In the genomic region with DNA sequence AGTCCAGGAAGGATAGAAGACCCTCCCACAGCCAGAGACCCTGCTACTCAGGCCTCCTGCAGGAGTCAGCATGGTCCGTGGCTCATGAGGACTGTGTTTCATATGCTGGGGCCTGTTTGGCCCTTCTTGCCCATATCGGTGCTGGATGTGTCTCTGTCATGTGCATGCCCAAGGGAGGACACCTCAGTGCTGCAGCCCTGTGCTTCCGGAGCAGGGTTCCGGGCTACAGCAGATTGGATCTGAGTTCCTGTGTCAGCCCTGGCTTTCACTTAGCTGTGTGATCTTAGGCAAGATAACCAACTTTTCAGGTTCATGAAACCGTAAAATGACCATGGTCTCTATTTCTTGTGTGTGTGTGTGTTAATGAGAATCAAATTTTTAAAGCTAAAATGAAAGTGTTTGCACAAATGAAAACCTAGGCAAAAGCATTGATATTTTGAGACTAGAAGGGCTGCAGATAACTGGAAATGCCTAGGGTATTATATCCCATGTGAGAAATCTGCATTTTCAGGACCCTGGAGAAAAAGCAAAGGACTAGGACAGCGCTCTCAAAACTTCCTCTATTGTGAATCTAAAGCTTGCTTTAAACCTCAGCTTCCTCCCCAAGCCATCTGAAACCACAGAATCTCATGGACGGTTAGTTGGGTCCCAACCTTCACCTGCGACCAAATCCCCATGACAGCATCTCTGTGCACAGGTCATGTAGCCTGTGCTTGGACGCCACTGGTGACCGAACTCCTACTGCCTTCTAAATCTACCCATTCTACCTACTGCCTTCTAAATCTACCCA, we compare ENCODE assay signal across 25 cellular contexts. TPM values are rescaled to one million over a fixed set of nuclear protein-coding genes. Genes with fewer than 3 reads are reported as not detected.
DNase-seq lines count a peak whose midpoint lies in the region; ATAC-seq, FAIRE-seq and TF ChIP-seq lines count a peak whose summit lies in the region.
"Had no signal": no experiment of that assay in that cellular context is flagged by ENCODE, and none has a peak within 500 bp of the region (broad histone marks: within the 10 kb centered on the region; RNA-seq: fewer than 3 reads in every experiment).

No MANE protein-coding gene starts in this region.

- H3K4me3 ChIP-seq in BE2C (ENCODE audit: low read depth, low read length) (no peak overlapping the region), HL-60 (replicated peaks; ENCODE audit: insufficient read depth, low read length) (no peak overlapping the region), K562 (no peak overlapping the region), left ventricle myocardium inferior (no peak overlapping the region)
- H3K4me3 ChIP-seq: A549, cardiac muscle cell, smooth muscle cell, thoracic aorta had no signal

- H3K27me3 ChIP-seq in BE2C (no peaks in the 10 kb centered on the region), HL-60 (ENCODE audit: insufficient read depth, poor library complexity, severe bottlenecking) (no peaks in the 10 kb centered on the region), K562 (ENCODE audit: control insufficient read depth in 2 of 2, insufficient read depth in 2 of 2, low read length in 2 of 2) (peaks cover 0 to 5% of the 10 kb centered on the region in 2 experiments; a peak in 3 of 5 replicates), left ventricle myocardium inferior (ENCODE audit: low read depth) (no peaks in the 10 kb centered on the region)
- H3K27me3 ChIP-seq: cardiac muscle cell had no signal

- TF ChIP-seq POLR2A in K562 (conservative IDR thresholded peaks at IDR 0.05), result no peak

- no peak overlapping the region for H3K4me3 Mint-ChIP-seq in activated CD8-positive, alpha-beta T cell treated with anti-CD3 and anti-CD28 coated beads for 36 hours
- H3K4me3 Mint-ChIP-seq: activated CD4-positive, alpha-beta T cell treated with anti-CD3 and anti-CD28 coated beads, Interleukin-2, amount 10 ng/mL, durations not matched to agents 7 days and 5 days; dendritic cell treated with granulocyte-macrophage colony-stimulating factor and Interleukin-4, amounts not matched to agents 40 ng/mL and 50 ng/mL, for 4 days; HFFc6 had no signal

- no peak overlapping the region for H3K4me2 ChIP-seq in K562 (ENCODE audit: insufficient read depth, low read length)
- H3K4me2 ChIP-seq: A549, smooth muscle cell had no signal

- peaks cover 5% of the 10 kb centered on the region for H3K27me3 Mint-ChIP-seq in activated CD8-positive, alpha-beta T cell treated with anti-CD3 and anti-CD28 coated beads for 36 hours

- H3K9me1 ChIP-seq in K562 (ENCODE audit: control insufficient read depth, insufficient read depth, low read length), result no peaks in the 10 kb centered on the region

- POLR2A ChIA-PET in K562 (lab: Yijun Ruan, JAX), result no interaction called here
- POLR2A ChIA-PET in activated CD8-positive, alpha-beta T cell treated with anti-CD3 and anti-CD28 coated beads for 36 hours (lab: Charles Lee), result no interaction called here

- TF ChIP-seq RAD21 in K562 (CRISPR knock-in tag; conservative IDR thresholded peaks at IDR 0.05 in 1 of 2, IDR thresholded peaks at IDR 0.05 in 1 of 2), result no peak

- no peak overlapping the region for H2AFZ ChIP-seq in K562 (ENCODE audit: low read depth, low read length)

- under 1% methylated on average over 10 of the region's 10 CpGs for WGBS in K562 (ENCODE audit: insufficient coverage, low coverage, missing lambda C conversion rate)

- no peak for TF ChIP-seq CTCF in BE2C (IDR thresholded peaks at IDR 0.05; ENCODE audit: low read depth, low read length)
- no peak for TF ChIP-seq CTCF in HL-60 (IDR thresholded peaks at IDR 0.05; ENCODE audit: insufficient read depth, low read length)
- no peak for TF ChIP-seq CTCF in K562 (IDR thresholded peaks at IDR 0.05 in 2 of 3, conservative IDR thresholded peaks at IDR 0.05 in 1 of 3; ENCODE audit: insufficient read depth in 2 of 3, low read depth in 1 of 3, low read length in 3 of 3)
- TF ChIP-seq CTCF in activated CD8-positive, alpha-beta T cell treated with anti-CD3 and anti-CD28 coated beads for 36 hours (IDR thresholded peaks at IDR 0.05), result no peak
- no peak for TF ChIP-seq CTCF in left ventricle myocardium inferior (IDR thresholded peaks at IDR 0.05; ENCODE audit: borderline replicate concordance)

- H3K9me3 ChIP-seq in BE2C, result no peaks in the 10 kb centered on the region
- H3K9me3 ChIP-seq in K562 (replicated peaks; ENCODE audit: control insufficient read depth, insufficient read depth, low read depth, low read length), result no peaks in the 10 kb centered on the region
- H3K9me3 ChIP-seq in left ventricle myocardium inferior (replicated peaks), result no peaks in the 10 kb centered on the region
- H3K9me3 ChIP-seq: A549, thoracic aorta had no signal

- no peaks in the 10 kb centered on the region for H3K36me3 Mint-ChIP-seq in activated CD8-positive, alpha-beta T cell treated with anti-CD3 and anti-CD28 coated beads for 36 hours (ENCODE audit: low read depth)
- H3K36me3 Mint-ChIP-seq: CD14-positive monocyte had no signal

- peak; percentile 34 for DNase-seq in BE2C
- DNase-seq in HL-60 (ENCODE audit: low read depth in 1 of 2, low spot score in 1 of 2), result peak; percentile 29 to 79
- DNase-seq in NOMO-1 treated with DMSO at 0.1 percent for 48 hours (lab: John Stamatoyannopoulos, UW; ENCODE audit: unreplicated experiment), result peak; percentile 72
- DNase-seq in K562 (ENCODE audit: extremely low read depth in 1 of 4, low spot score in 3 of 4), result no peak
- no peak for DNase-seq in activated CD8-positive, alpha-beta T cell treated with anti-CD3 and anti-CD28 coated beads for 36 hours
- DNase-seq in left ventricle myocardium inferior, result no peak
- DNase-seq: activated CD4-positive, alpha-beta T cell treated with anti-CD3 and anti-CD28 coated beads, Interleukin-2, amount 10 ng/mL, durations not matched to agents 7 days and 5 days; activated CD8-positive, alpha-beta memory T cell treated with anti-CD3 and anti-CD28 coated beads, Interleukin-2, amount 50 U/mL, for 4 hours; activated effector memory CD4-positive, alpha-beta T cell treated with Interleukin-2 at 50 U/mL for 16 hours; foreskin fibroblast; HFFc6; NCI-H146; NCI-H748 treated with DMSO at 0.1 percent for 48 hours; stimulated activated CD8-positive, alpha-beta memory T cell treated with anti-CD3 and anti-CD28 coated beads, Interleukin-4, amount 100 ng/mL, for 48 hours had no signal

- H3K27ac Mint-ChIP-seq in activated CD8-positive, alpha-beta T cell treated with anti-CD3 and anti-CD28 coated beads for 36 hours, result no peak overlapping the region
- H3K27ac Mint-ChIP-seq: activated CD4-positive, alpha-beta T cell treated with anti-CD3 and anti-CD28 coated beads, Interleukin-2, amount 10 ng/mL, durations not matched to agents 7 days and 5 days; dendritic cell treated with granulocyte-macrophage colony-stimulating factor and Interleukin-4, amounts not matched to agents 40 ng/mL and 50 ng/mL, for 4 days; HFFc6 had no signal

- intact Hi-C loops in K562 (cut with micrococcal nuclease) (loop anchor here (10.0 kb wide), 1 partner anchor 469 kb away; no protein-coding TSS in a partner anchor), left ventricle myocardium inferior (cut with micrococcal nuclease) (no loop called here)
- intact Hi-C loops in activated CD8-positive, alpha-beta T cell treated with anti-CD3 and anti-CD28 coated beads for 36 hours (cut with micrococcal nuclease), result loop anchor here (10.0 kb wide), 1 partner anchor 469 kb away; no protein-coding TSS in a partner anchor

- no peak for TF ChIP-seq EP300 in K562 (IDR thresholded peaks at IDR 0.05; ENCODE audit: low read length)

- no peaks in the 10 kb centered on the region for H3K79me2 ChIP-seq in K562 (ENCODE audit: control insufficient read depth, insufficient read depth, low read length)

- FAIRE-seq in K562 (lab: Jason Lieb, UNC), result no peak
- FAIRE-seq: A549, RCC 7860 had no signal

- ATAC-seq in K562 (no peak), HG03460 (IDR thresholded peaks at IDR 0.05; ENCODE audit: unreplicated experiment) (no peak), GM18520 (IDR thresholded peaks at IDR 0.05; ENCODE audit: unreplicated experiment) (no peak)
- no peak for ATAC-seq in activated CD8-positive, alpha-beta T cell treated with anti-CD3 and anti-CD28 coated beads for 36 hours
- ATAC-seq: A549 had no signal

- no peak overlapping the region for H3K9ac ChIP-seq in K562 (ENCODE audit: insufficient read depth in 1 of 2, low read depth in 2 of 2, low read length in 2 of 2)

- H4K20me1 ChIP-seq in K562 (replicated peaks; ENCODE audit: control insufficient read depth, insufficient read depth, low read length), result no peaks in the 10 kb centered on the region

- no peaks in the 10 kb centered on the region for H3K36me3 ChIP-seq in BE2C
- no peaks in the 10 kb centered on the region for H3K36me3 ChIP-seq in K562 (ENCODE audit: control insufficient read depth, insufficient read depth, low read length)
- H3K36me3 ChIP-seq in left ventricle myocardium inferior, result no peaks in the 10 kb centered on the region
- H3K36me3 ChIP-seq: cardiac muscle cell, thoracic aorta had no signal

- H3K4me1 Mint-ChIP-seq in activated CD8-positive, alpha-beta T cell treated with anti-CD3 and anti-CD28 coated beads for 36 hours (ENCODE audit: low read depth), result no peaks in the 10 kb centered on the region

- BruUV-seq in K562 (replicated peaks; lab: Mats Ljungman, UMichigan), result no TSS peak

- peaks cover 3% of the 10 kb centered on the region for H3K4me1 ChIP-seq in BE2C
- H3K4me1 ChIP-seq in K562 (replicated peaks in 1 of 2; ENCODE audit: control insufficient read depth in 2 of 2, insufficient read depth in 2 of 2, low read length in 2 of 2), result no peaks in the 10 kb centered on the region
- no peaks in the 10 kb centered on the region for H3K4me1 ChIP-seq in left ventricle myocardium inferior
- H3K4me1 ChIP-seq: A549 had no signal

- CTCF ChIA-PET in K562 (lab: Yijun Ruan, JAX; ENCODE audit: low intra/inter-chr PET ratio), result no interaction called here
- CTCF ChIA-PET in activated CD8-positive, alpha-beta T cell treated with anti-CD3 and anti-CD28 coated beads for 36 hours (lab: Charles Lee), result interaction anchor here (0.8 to 7.6 kb wide), 6 partner anchors 10 to 701 kb away, joined by 3 to 101 read pairs (median 3); no protein-coding TSS in a partner anchor

- H3K27ac ChIP-seq in HL-60 (replicated peaks), result peak overlapping the region; percentile 73
- no peak overlapping the region for H3K27ac ChIP-seq in K562 (ENCODE audit: extremely low read depth, low read depth, low read length)
- H3K27ac ChIP-seq in left ventricle myocardium inferior (replicated peaks), result no peak overlapping the region
- H3K27ac ChIP-seq: A549, cardiac muscle cell, thoracic aorta had no signal

- in situ Hi-C loops in K562 (cut with MboI), result no loop called here

- no peaks in the 10 kb centered on the region for H3K9me3 Mint-ChIP-seq in activated CD8-positive, alpha-beta T cell treated with anti-CD3 and anti-CD28 coated beads for 36 hours
- H3K9me3 Mint-ChIP-seq: activated CD4-positive, alpha-beta T cell treated with anti-CD3 and anti-CD28 coated beads, Interleukin-2, amount 10 ng/mL, durations not matched to agents 7 days and 5 days; dendritic cell treated with granulocyte-macrophage colony-stimulating factor and Interleukin-4, amounts not matched to agents 40 ng/mL and 50 ng/mL, for 4 days had no signal

RNA-seq across cellular contexts. Expression of a gene that starts 58.8 kb away (rescaled TPM):
- 0.40 TPM for polyA plus RNA-seq in BE2C (2012; ENCODE audit: insufficient read depth, insufficient read length, low read depth)
- total RNA-seq in K562 (2011; cell fraction: chromatin; rRNA removed; ENCODE audit: low replicate concordance), result not detected in 2 replicates
- not detected in 2 replicates for total RNA-seq in K562 (2011; cell fraction: nucleolus; rRNA removed)
- total RNA-seq in K562 (2011; cell fraction: nucleoplasm; rRNA removed), result not detected in 2 replicates
- total RNA-seq in K562 (2014; rRNA removed), result not detected in 2 replicates
- not detected in 2 replicates for total RNA-seq in K562 (2014; rRNA removed; fragmentation: Illumina TruSeq; extraction: Trizol)
- total RNA-seq in K562 (2015; rRNA removed; fragmentation: Illumina TruSeq; extraction: Trizol), result not detected in 2 replicates
- not detected in 2 replicates for total RNA-seq in K562 (2021)
- polyA plus RNA-seq in K562 (2011; rRNA removed), result not detected in 2 replicates
- not detected in 2 replicates for polyA plus RNA-seq in K562 (2011; cell fraction: cytosol; rRNA removed)
- polyA plus RNA-seq in K562 (2011; cell fraction: nucleus; rRNA removed), result not detected in 2 replicates
- polyA plus RNA-seq in K562 (2012), result not detected in 2 replicates
- not detected in 2 replicates for polyA plus RNA-seq in K562 (2014; fragmentation: Illumina TruSeq; extraction: Trizol)
- polyA plus RNA-seq in K562 (2014; fragmentation: Nextera tagmentation; extraction: Ambion mirVana), result not detected
- polyA plus RNA-seq in K562 (2014; rRNA removed), result not detected in 2 replicates
- not detected in 2 replicates for polyA minus RNA-seq in K562 (2011; rRNA and poly(A)+ RNA removed)
- not detected in 2 replicates for polyA minus RNA-seq in K562 (2011; cell fraction: cytosol; rRNA and poly(A)+ RNA removed)
- polyA minus RNA-seq in K562 (2011; cell fraction: nucleus; rRNA and poly(A)+ RNA removed), result not detected in 2 replicates
- total RNA-seq in activated CD8-positive, alpha-beta T cell treated with anti-CD3 and anti-CD28 coated beads for 36 hours, result not detected
- not detected for total RNA-seq in left ventricle myocardium inferior
- total RNA-seq: activated CD4-positive, alpha-beta T cell treated with anti-CD3 and anti-CD28 coated beads, Interleukin-2, amount 10 ng/mL, durations not matched to agents 7 days and 5 days; cardiac muscle cell; HFFc6; kidney epithelial cell had no signal
- polyA plus RNA-seq: cardiac muscle cell, CD14-positive monocyte, neural cell had no signal

Comparison
In these comparisons a context has a peak if more than half of its experiments do, and no peak if none do; other contexts are left out.
1. DNase-seq: peak in BE2C (single experiment), HL-60 (2 of 2) and NOMO-1 treated with DMSO at 0.1 percent for 48 hours (single experiment); none in K562 (0 of 4), activated CD8-positive, alpha-beta T cell treated with anti-CD3 and anti-CD28 coated beads for 36 hours (single experiment) and left ventricle myocardium inferior (single experiment).